Comparison of ENCODE assay signal across 27 cellular contexts in genomic region chr11:46526489-46527215, GRCh38.
DNase-seq lines count a peak whose midpoint lies in the region; ATAC-seq and TF ChIP-seq lines count a peak whose summit lies in the region.
"Had no signal": no experiment of that assay in that cellular context is flagged by ENCODE, and none has a peak within 500 bp of the region (broad histone marks: within the 10 kb centered on the region; RNA-seq: fewer than 3 reads in every experiment).

No MANE protein-coding gene starts in this region.

- H3K27me3 Mint-ChIP-seq in activated CD4-positive, alpha-beta T cell treated with anti-CD3 and anti-CD28 coated beads for 36 hours = no peaks in the 10 kb centered on the region
- H3K27me3 Mint-ChIP-seq: B cell, IgD-negative memory B cell had no signal

- H3K36me3 ChIP-seq in colonic mucosa (no peaks in the 10 kb centered on the region), neutrophil (no peaks in the 10 kb centered on the region), adrenal gland (replicated peaks in 1 of 2) (no peaks in the 10 kb centered on the region)

- H3K4me1 ChIP-seq in colonic mucosa = peaks cover 14% of the 10 kb centered on the region
- H3K4me1 ChIP-seq in neutrophil (ENCODE audit: control insufficient read depth in 1 of 2, insufficient read depth in 1 of 2, low read depth in 1 of 2, low read length in 1 of 2) = peaks cover 34 to 46% of the 10 kb centered on the region in 2 experiments
- peaks cover 9 to 32% of the 10 kb centered on the region in 2 donors for H3K4me1 ChIP-seq in adrenal gland (replicated peaks in 1 of 2)

- POLR2A ChIA-PET in activated CD4-positive, alpha-beta T cell treated with anti-CD3 and anti-CD28 coated beads for 36 hours (lab: Charles Lee) = no interaction called here
- POLR2A ChIA-PET in RWPE1 (lab: Yijun Ruan, JAX; ENCODE audit: low non-redundant PET) = interaction anchor here (0.6 kb wide), 1 partner anchor 136 kb away, joined by 9 read pairs; no protein-coding TSS in a partner anchor

- H3K9me3 Mint-ChIP-seq in activated CD4-positive, alpha-beta T cell treated with anti-CD3 and anti-CD28 coated beads for 36 hours (ENCODE audit: low read depth) = peaks cover 7% of the 10 kb centered on the region
- H3K9me3 Mint-ChIP-seq: CD8-positive, alpha-beta T cell; IgD-negative memory B cell had no signal

- no peak for TF ChIP-seq CTCF in RWPE1 (conservative IDR thresholded peaks at IDR 0.05; ENCODE audit: low read depth)
- no peak for TF ChIP-seq CTCF in colonic mucosa (IDR thresholded peaks at IDR 0.05)
- TF ChIP-seq CTCF in neutrophil (IDR thresholded peaks at IDR 0.05) = no peak
- TF ChIP-seq CTCF in adrenal gland (IDR thresholded peaks at IDR 0.05) = no peak

- 94 to 100% (median 98%) methylated on average over 1 of the region's 1 CpG for WGBS in adrenal gland, 4 donors

- no peaks in the 10 kb centered on the region for H3K27me3 ChIP-seq in colonic mucosa
- no peaks in the 10 kb centered on the region for H3K27me3 ChIP-seq in neutrophil
- H3K27me3 ChIP-seq in adrenal gland = no peaks in the 10 kb centered on the region

- CTCF ChIA-PET in activated CD4-positive, alpha-beta T cell treated with anti-CD3 and anti-CD28 coated beads for 36 hours (lab: Charles Lee) = interaction anchor here (1.0 to 2.7 kb wide), 2 partner anchors 36 to 175 kb away, joined by 5 to 12 read pairs; no protein-coding TSS in a partner anchor
- CTCF ChIA-PET in RWPE1 (lab: Yijun Ruan, JAX) = interaction anchor here (0.5 kb wide), 1 partner anchor 20 kb away, joined by 3 read pairs; no protein-coding TSS in a partner anchor

- H3K4me3 Mint-ChIP-seq in activated CD4-positive, alpha-beta T cell treated with anti-CD3 and anti-CD28 coated beads for 36 hours = no peak overlapping the region
- H3K4me3 Mint-ChIP-seq: B cell; CD8-positive, alpha-beta T cell; IgD-negative memory B cell had no signal

- intact Hi-C loops in activated CD4-positive, alpha-beta T cell treated with anti-CD3 and anti-CD28 coated beads for 36 hours (cut with DNase I, micrococcal nuclease) = no loop called here
- intact Hi-C loops in colonic mucosa (cut with DNase I) (loop anchor here (5.0 kb wide), 1 partner anchor 34 kb away; no protein-coding TSS in a partner anchor), adrenal gland (cut with DNase I) (no loop called here)

- H3K4me1 Mint-ChIP-seq in activated CD4-positive, alpha-beta T cell treated with anti-CD3 and anti-CD28 coated beads for 36 hours = peaks cover 36% of the 10 kb centered on the region

- H3K4me3 ChIP-seq in colonic mucosa = no peak overlapping the region
- no peak overlapping the region for H3K4me3 ChIP-seq in neutrophil (ENCODE audit: low read depth in 1 of 2, low read length in 1 of 2)
- H3K4me3 ChIP-seq in adrenal gland = no peak overlapping the region

- H3K9me3 ChIP-seq in colonic mucosa (no peaks in the 10 kb centered on the region), neutrophil (no peaks in the 10 kb centered on the region), adrenal gland (replicated peaks in 1 of 3) (peaks cover 0 to 6% (median 0%) of the 10 kb centered on the region in 3 donors)

- no peak overlapping the region for H3K9ac ChIP-seq in colonic mucosa (ENCODE audit: low read depth in 2 of 2, low read length in 2 of 2)

- TF ChIP-seq POLR2A in adrenal gland (IDR thresholded peaks at IDR 0.05) = no peak

- H3K27ac ChIP-seq in RWPE1 = no peak overlapping the region
- peak overlapping the region; percentile 6 for H3K27ac ChIP-seq in colonic mucosa
- peak overlapping the region; percentile 40 for H3K27ac ChIP-seq in neutrophil
- H3K27ac ChIP-seq in adrenal gland = no peak overlapping the region
- H3K27ac ChIP-seq: 22Rv1, C4-2B had no signal

- peak overlapping the region; percentile 31 for H3K27ac Mint-ChIP-seq in activated CD4-positive, alpha-beta T cell treated with anti-CD3 and anti-CD28 coated beads for 36 hours
- H3K27ac Mint-ChIP-seq: B cell; CD8-positive, alpha-beta T cell; IgD-negative memory B cell had no signal

- H3K36me3 Mint-ChIP-seq in activated CD4-positive, alpha-beta T cell treated with anti-CD3 and anti-CD28 coated beads for 36 hours (ENCODE audit: low read depth) = peaks cover 11% of the 10 kb centered on the region

- no peak for ATAC-seq in activated CD4-positive, alpha-beta T cell treated with anti-CD3 and anti-CD28 coated beads for 36 hours
- ATAC-seq: CD8-positive, alpha-beta T cell; PC-3 had no signal

- DNase-seq in activated CD4-positive, alpha-beta T cell treated with anti-CD3 and anti-CD28 coated beads for 36 hours = no peak
- DNase-seq in activated CD4-positive, alpha-beta T cell treated with anti-CD3 and anti-CD28 coated beads for 4 hours = no peak
- DNase-seq in RWPE1 (ENCODE audit: low spot score) (peak; percentile 42), colonic mucosa (no peak), germinal center (ENCODE audit: low spot score) (no peak), adrenal gland (no peak), NCI-H345 (lab: John Stamatoyannopoulos, UW) (no peak)
- DNase-seq: Caco-2; CD8-positive, alpha-beta T cell; GF-D8; HCEC 1CT; Karpas-422; NCI-H1092 treated with DMSO at 0.1 percent for 48 hours; NCI-H1436 treated with DMSO at 0.1 percent for 48 hours; NCI-H187 treated with DMSO at 0.1 percent for 48 hours; NCI-H2107; NCI-H446; NCI-H524 treated with DMSO at 0.1 percent for 48 hours; NCI-H82; NK-92 treated with Interleukin-12 subunit alpha and Interleukin-12 subunit beta, amount 100 ng/mL, for 24 hours; PC-3; SHP77 had no signal

Comparison
In these comparisons a context has a peak if more than half of its experiments do, and no peak if none do; other contexts are left out.
1. H3K27ac ChIP-seq: peak in colonic mucosa (single experiment) and neutrophil (single experiment); none in RWPE1 (single experiment) and adrenal gland (0 of 5).